ENCODE assay signal across 25 cellular contexts in genomic region chr2:233368756-233369155, GRCh38. TPM values are rescaled to one million over a fixed set of nuclear protein-coding genes. Genes with fewer than 3 reads are reported as not detected.
DNase-seq lines count a peak whose midpoint lies in the region; ATAC-seq and TF ChIP-seq lines count a peak whose summit lies in the region.
"Had no signal": no experiment of that assay in that cellular context is flagged by ENCODE, and none has a peak within 500 bp of the region (broad histone marks: within the 10 kb centered on the region; RNA-seq: fewer than 3 reads in every experiment).

No MANE protein-coding gene starts in this region.

- H3K36me3 ChIP-seq in Caco-2 (ENCODE audit: control insufficient read depth, insufficient read depth, low read length) (no peaks in the 10 kb centered on the region), MM.1S (replicated peaks; ENCODE audit: insufficient read depth, low read length) (no peaks in the 10 kb centered on the region; the same call in none of the 2 replicates), MG63 (peaks cover 15% of the 10 kb centered on the region)

- no peak overlapping the region for H3K4me2 ChIP-seq in MM.1S (ENCODE audit: low read depth, low read length)

- ATAC-seq in T-cell (replicated peaks in 1 of 4): no peak
- ATAC-seq in natural killer cell: no peak
- no peak for ATAC-seq in stimulated activated memory B cell treated with anti-CD40 and anti-IgM and Interleukin-4, amounts not matched to agents 10 μg/mL and 1 μg/mL and 100 μg/mL, for 72 hours
- ATAC-seq: foreskin keratinocyte, heart right ventricle, psoas muscle, sciatic nerve had no signal

- H3K27ac Mint-ChIP-seq in Caco-2 (ENCODE audit: unreplicated experiment): peak overlapping the region; percentile 70
- H3K27ac Mint-ChIP-seq in T-cell: peak overlapping the region; percentile 25 to 69
- peak overlapping the region; percentile 76 to 87 for H3K27ac Mint-ChIP-seq in natural killer cell
- peak overlapping the region; percentile 68 for H3K27ac Mint-ChIP-seq in stimulated activated memory B cell treated with anti-CD40 and anti-IgM and Interleukin-4, amounts not matched to agents 10 μg/mL and 1 μg/mL and 100 μg/mL, for 72 hours
- H3K27ac Mint-ChIP-seq: activated CD4-positive, alpha-beta T cell treated with anti-CD3 and anti-CD28 coated beads, Interleukin-2, amount 10 ng/mL, durations not matched to agents 7 days and 5 days; activated naive CD4-positive, alpha-beta T cell treated with anti-CD3 and anti-CD28 coated beads, Interleukin-2, amount 10 ng/mL, durations not matched to agents 7 days and 5 days; activated T-helper 1 cell treated with anti-CD3 and anti-CD28 coated beads, Interleukin-12 subunit alpha, Interleukin-12 subunit beta, Interleukin-2, Interleukin-4 antibody, amounts not matched to agents 30 ng/mL and 10 ng/mL and 1 ng/mL, durations not matched to agents 14 hours and 24 hours and 36 hours; IgD-negative memory B cell; type B pancreatic cell had no signal

- H3K36me3 Mint-ChIP-seq in Caco-2 (ENCODE audit: insufficient read depth, unreplicated experiment) (peaks cover 77% of the 10 kb centered on the region), T-cell (peaks cover 31% of the 10 kb centered on the region), natural killer cell (peaks cover 19% of the 10 kb centered on the region)
- H3K36me3 Mint-ChIP-seq in stimulated activated memory B cell treated with anti-CD40 and anti-IgM and Interleukin-4, amounts not matched to agents 10 μg/mL and 1 μg/mL and 100 μg/mL, for 72 hours: peaks cover 54% of the 10 kb centered on the region

- H3K9me3 ChIP-seq in Caco-2 (no peaks in the 10 kb centered on the region), MM.1S (replicated peaks; ENCODE audit: insufficient read depth, low read length) (no peaks in the 10 kb centered on the region), MG63 (peaks cover 6% of the 10 kb centered on the region)
- H3K9me3 ChIP-seq: esophagus squamous epithelium, psoas muscle, SJSA1 had no signal

- no peaks in the 10 kb centered on the region for H3K9me2 ChIP-seq in MM.1S (replicated peaks; ENCODE audit: insufficient read depth, low read length)

- H3K4me3 Mint-ChIP-seq in Caco-2 (ENCODE audit: unreplicated experiment): no peak overlapping the region
- H3K4me3 Mint-ChIP-seq in T-cell: no peak overlapping the region
- no peak overlapping the region for H3K4me3 Mint-ChIP-seq in natural killer cell
- no peak overlapping the region for H3K4me3 Mint-ChIP-seq in stimulated activated memory B cell treated with anti-CD40 and anti-IgM and Interleukin-4, amounts not matched to agents 10 μg/mL and 1 μg/mL and 100 μg/mL, for 72 hours
- H3K4me3 Mint-ChIP-seq: activated CD4-positive, alpha-beta T cell treated with anti-CD3 and anti-CD28 coated beads, Interleukin-2, amount 10 ng/mL, durations not matched to agents 7 days and 5 days; activated naive CD4-positive, alpha-beta T cell treated with anti-CD3 and anti-CD28 coated beads, Interleukin-2, amount 10 ng/mL, durations not matched to agents 7 days and 5 days; activated T-helper 1 cell treated with anti-CD3 and anti-CD28 coated beads, Interleukin-12 subunit alpha, Interleukin-12 subunit beta, Interleukin-2, Interleukin-4 antibody, amounts not matched to agents 30 ng/mL and 10 ng/mL and 1 ng/mL, durations not matched to agents 14 hours and 24 hours and 36 hours; type B pancreatic cell had no signal

- POLR2A ChIA-PET in Caco-2 (lab: Charles Lee): no interaction called here
- POLR2A ChIA-PET in T-cell (lab: Charles Lee): no interaction called here

- H3K79me2 ChIP-seq in MM.1S (ENCODE audit: low read length): peaks cover 63% of the 10 kb centered on the region

- TF ChIP-seq CTCF in Caco-2 (IDR thresholded peaks at IDR 0.05; ENCODE audit: insufficient read depth in 1 of 2, low read depth in 1 of 2, low read length in 1 of 2, severe bottlenecking in 1 of 2, unreplicated experiment in 1 of 2): no peak
- TF ChIP-seq CTCF in natural killer cell (IDR thresholded peaks at IDR 0.05): no peak
- no peak for TF ChIP-seq CTCF in MM.1S (IDR thresholded peaks at IDR 0.05; ENCODE audit: low read length)

- no peaks in the 10 kb centered on the region for H4K20me1 ChIP-seq in MM.1S (ENCODE audit: insufficient read depth, low read length)

- CTCF ChIA-PET in Caco-2 (lab: Charles Lee): no interaction called here
- CTCF ChIA-PET in T-cell (lab: Charles Lee): no interaction called here

- intact Hi-C loops in Caco-2 (cut with micrococcal nuclease; ENCODE audit: unreplicated experiment) (no loop called here), natural killer cell (cut with micrococcal nuclease) (no loop called here)

- BruUV-seq in Caco-2 (replicated peaks; lab: Mats Ljungman, UMichigan): no TSS peak

- H3K4me1 ChIP-seq in Caco-2: no peaks in the 10 kb centered on the region
- no peaks in the 10 kb centered on the region for H3K4me1 ChIP-seq in MM.1S (ENCODE audit: low read length)
- H3K4me1 ChIP-seq: foreskin keratinocyte, SJSA1 had no signal

- no peaks in the 10 kb centered on the region for H3F3A ChIP-seq in MM.1S (ENCODE audit: insufficient read depth, low read length)

- H3K27me3 Mint-ChIP-seq in Caco-2 (ENCODE audit: insufficient read depth, unreplicated experiment) (no peaks in the 10 kb centered on the region), T-cell (no peaks in the 10 kb centered on the region), natural killer cell (ENCODE audit: low read depth in 2 of 2) (no peaks in the 10 kb centered on the region)
- no peaks in the 10 kb centered on the region for H3K27me3 Mint-ChIP-seq in stimulated activated memory B cell treated with anti-CD40 and anti-IgM and Interleukin-4, amounts not matched to agents 10 μg/mL and 1 μg/mL and 100 μg/mL, for 72 hours
- H3K27me3 Mint-ChIP-seq: activated CD4-positive, alpha-beta T cell treated with anti-CD3 and anti-CD28 coated beads, Interleukin-2, amount 10 ng/mL, durations not matched to agents 7 days and 5 days; activated naive CD4-positive, alpha-beta T cell treated with anti-CD3 and anti-CD28 coated beads, Interleukin-2, amount 10 ng/mL, durations not matched to agents 7 days and 5 days; IgD-negative memory B cell; type B pancreatic cell had no signal

- no peaks in the 10 kb centered on the region for H3K27me3 ChIP-seq in Caco-2 (replicated peaks; ENCODE audit: control insufficient read depth, insufficient read depth, low read length)
- H3K27me3 ChIP-seq in MM.1S (replicated peaks; ENCODE audit: insufficient read depth, low read length): no peaks in the 10 kb centered on the region
- no peaks in the 10 kb centered on the region for H3K27me3 ChIP-seq in MG63
- H3K27me3 ChIP-seq: esophagus squamous epithelium, foreskin keratinocyte, heart right ventricle, SJSA1 had no signal

- no peak overlapping the region for H3K27ac ChIP-seq in MM.1S (ENCODE audit: low read length)
- H3K27ac ChIP-seq: esophagus squamous epithelium, foreskin keratinocyte, heart right ventricle, psoas muscle, SJSA1, WERI-Rb-1 had no signal

- no peak overlapping the region for H3K4me3 ChIP-seq in Caco-2 (ENCODE audit: low read depth, low read length)
- H3K4me3 ChIP-seq in MM.1S (ENCODE audit: low read length): no peak overlapping the region
- H3K4me3 ChIP-seq in MG63: no peak overlapping the region
- H3K4me3 ChIP-seq: esophagus squamous epithelium, heart right ventricle, lung, psoas muscle, SJSA1 had no signal

- H3K9me3 Mint-ChIP-seq in Caco-2 (ENCODE audit: unreplicated experiment) (no peaks in the 10 kb centered on the region), T-cell (peaks cover 0 to 2% (median 0%) of the 10 kb centered on the region in 3 donors), natural killer cell (peaks cover under 1 to 2% of the 10 kb centered on the region in 2 donors)
- peaks cover 6% of the 10 kb centered on the region for H3K9me3 Mint-ChIP-seq in stimulated activated memory B cell treated with anti-CD40 and anti-IgM and Interleukin-4, amounts not matched to agents 10 μg/mL and 1 μg/mL and 100 μg/mL, for 72 hours
- H3K9me3 Mint-ChIP-seq: activated naive CD4-positive, alpha-beta T cell treated with anti-CD3 and anti-CD28 coated beads, Interleukin-2, amount 10 ng/mL, durations not matched to agents 7 days and 5 days; activated T-helper 1 cell treated with anti-CD3 and anti-CD28 coated beads, Interleukin-12 subunit alpha, Interleukin-12 subunit beta, Interleukin-2, Interleukin-4 antibody, amounts not matched to agents 30 ng/mL and 10 ng/mL and 1 ng/mL, durations not matched to agents 14 hours and 24 hours and 36 hours had no signal

- DNase-seq in Caco-2: no peak
- no peak for DNase-seq in T-cell
- DNase-seq in natural killer cell: no peak
- no peak for DNase-seq in NCI-H446 (lab: John Stamatoyannopoulos, UW)
- no peak for DNase-seq in MM.1S
- no peak for DNase-seq in MG63
- DNase-seq: activated CD4-positive, alpha-beta T cell treated with anti-CD3 and anti-CD28 coated beads, Interleukin-2, amount 10 ng/mL, durations not matched to agents 7 days and 5 days; activated naive CD4-positive, alpha-beta T cell treated with anti-CD3 and anti-CD28 coated beads, Interleukin-2, amount 10 ng/mL, durations not matched to agents 7 days and 5 days; EL; esophagus squamous epithelium; foreskin keratinocyte; heart right ventricle; NCI-H1694; NCI-H446 treated with DMSO at 0.1 percent for 48 hours; NCI-H774; psoas muscle; stimulated activated CD4-positive, alpha-beta T cell treated with anti-CD3 and anti-CD28 coated beads, Interleukin-4, amount 100 ng/mL, for 1 hour; WERI-Rb-1 had no signal

- H3K4me1 Mint-ChIP-seq in Caco-2 (ENCODE audit: low read depth, unreplicated experiment) (peaks cover 21% of the 10 kb centered on the region), T-cell (peaks cover 51 to 65% (median 63%) of the 10 kb centered on the region in 3 donors), natural killer cell (peaks cover 76 to 80% of the 10 kb centered on the region in 2 donors)
- peaks cover 69% of the 10 kb centered on the region for H3K4me1 Mint-ChIP-seq in stimulated activated memory B cell treated with anti-CD40 and anti-IgM and Interleukin-4, amounts not matched to agents 10 μg/mL and 1 μg/mL and 100 μg/mL, for 72 hours

- H2AFZ ChIP-seq in MM.1S (ENCODE audit: low read length): no peak overlapping the region

- H3K9ac ChIP-seq in MM.1S (ENCODE audit: low read length): no peak overlapping the region

RNA-seq across cellular contexts. Expression of gene DGKD, which starts 14.5 kb away (rescaled TPM):
- total RNA-seq in Caco-2 (2022): 105 and 108 TPM in 2 replicates
- total RNA-seq in T-cell: 100 to 1,000 TPM; 143 to 254 (median 163) TPM
- total RNA-seq in natural killer cell: 100 to 1,000 TPM; 299 to 456 (median 329) TPM
- total RNA-seq in MG63 (2014; rRNA removed; shearing (Covaris generic); ENCODE audit: low replicate concordance): 8.8 and 8.9 TPM in 2 replicates

Comparison
In these comparisons a context has a peak if more than half of its experiments do, and no peak if none do; other contexts are left out.
1. RNA of gene DGKD, which starts 14.5 kb away (total RNA-seq): 299 to 456 TPM in natural killer cell, 143 to 254 TPM in T-cell and 105 to 108 TPM in Caco-2; 8.8 to 8.9 TPM in MG63; every median in the first group is over 10 times any median in the second.
2. Peak in every context shown above with its lines, with median percentiles within 50 percentile points of each other: H3K27ac Mint-ChIP-seq.